In genomic region chr7:80537091-80537490, GRCh38 we compare ENCODE assay signal across 28 cellular contexts. TPM values are rescaled to one million over a fixed set of nuclear protein-coding genes. Genes with fewer than 3 reads are reported as not detected.
"Had no signal": no experiment of that assay in that cellular context is flagged by ENCODE, and none has a peak within 500 bp of the region (broad histone marks: within the 10 kb centered on the region; RNA-seq: fewer than 3 reads in every experiment).

No MANE protein-coding gene starts in this region.

- H3K27me3 ChIP-seq: colonic mucosa, esophagus squamous epithelium, neutrophil, right lobe of liver, spleen, suprapubic skin, thyroid gland, upper lobe of left lung, vagina had no signal

- DNase-seq: colonic mucosa; dermis blood vessel endothelial cell; esophagus squamous epithelium; foreskin fibroblast; kidney; left cardiac atrium; left ventricle myocardium inferior; lower lobe of right lung; naive thymus-derived CD8-positive, alpha-beta T cell; psoas muscle; retina; right lobe of liver; spleen; stimulated activated CD4-positive, alpha-beta T cell treated with anti-CD3 and anti-CD28 coated beads, Interleukin-15, amount 100 ng/mL, for 24 hours; stimulated activated CD4-positive, alpha-beta T cell treated with anti-CD3 and anti-CD28 coated beads, Interleukin-1b, Interleukin-23, amount 100 ng/mL, for 48 hours; stimulated activated CD4-positive, alpha-beta T cell treated with anti-CD3 and anti-CD28 coated beads, Interleukin-4, amount 100 ng/mL, for 24 hours; thyroid gland; upper lobe of left lung had no signal

- H3K36me3 ChIP-seq: colonic mucosa, esophagus squamous epithelium, left ventricle myocardium inferior, lower lobe of right lung, neutrophil, right lobe of liver, spleen, suprapubic skin, thyroid gland, upper lobe of left lung, vagina had no signal

- H3K4me1 Mint-ChIP-seq: memory B cell; naive thymus-derived CD8-positive, alpha-beta T cell; stimulated activated memory B cell treated with anti-CD40 and anti-IgM and Interleukin-4, amounts not matched to agents 10 μg/mL and 1 μg/mL and 100 μg/mL, for 72 hours had no signal

- ATAC-seq: left cardiac atrium; lower lobe of right lung; naive thymus-derived CD8-positive, alpha-beta T cell; psoas muscle; stimulated activated memory B cell treated with anti-CD40 and anti-IgM and Interleukin-4, amounts not matched to agents 10 μg/mL and 1 μg/mL and 100 μg/mL, for 72 hours had no signal

- H3K4me3 Mint-ChIP-seq: memory B cell; naive thymus-derived CD8-positive, alpha-beta T cell; stimulated activated memory B cell treated with anti-CD40 and anti-IgM and Interleukin-4, amounts not matched to agents 10 μg/mL and 1 μg/mL and 100 μg/mL, for 72 hours had no signal

- H3K27ac Mint-ChIP-seq: memory B cell; naive thymus-derived CD8-positive, alpha-beta T cell; stimulated activated memory B cell treated with anti-CD40 and anti-IgM and Interleukin-4, amounts not matched to agents 10 μg/mL and 1 μg/mL and 100 μg/mL, for 72 hours had no signal

- H3K36me3 Mint-ChIP-seq: memory B cell; naive thymus-derived CD8-positive, alpha-beta T cell; stimulated activated memory B cell treated with anti-CD40 and anti-IgM and Interleukin-4, amounts not matched to agents 10 μg/mL and 1 μg/mL and 100 μg/mL, for 72 hours had no signal

- H3K4me3 ChIP-seq: colonic mucosa, esophagus squamous epithelium, left ventricle myocardium inferior, lower lobe of right lung, psoas muscle, right lobe of liver, spleen, suprapubic skin, thyroid gland, upper lobe of left lung, vagina had no signal

- H3K27me3 Mint-ChIP-seq: memory B cell; stimulated activated memory B cell treated with anti-CD40 and anti-IgM and Interleukin-4, amounts not matched to agents 10 μg/mL and 1 μg/mL and 100 μg/mL, for 72 hours had no signal

- H3K27ac ChIP-seq: colonic mucosa, esophagus squamous epithelium, lower lobe of right lung, psoas muscle, right lobe of liver, suprapubic skin, thyroid gland, upper lobe of left lung, vagina had no signal

- H3K9me3 Mint-ChIP-seq: memory B cell; stimulated activated memory B cell treated with anti-CD40 and anti-IgM and Interleukin-4, amounts not matched to agents 10 μg/mL and 1 μg/mL and 100 μg/mL, for 72 hours had no signal

- H3K4me1 ChIP-seq: colonic mucosa, lower lobe of right lung, psoas muscle, right lobe of liver, thyroid gland, vagina had no signal

- H3K9me3 ChIP-seq: colonic mucosa, esophagus squamous epithelium, left ventricle myocardium inferior, lower lobe of right lung, neutrophil, psoas muscle, right lobe of liver, suprapubic skin, thyroid gland, upper lobe of left lung, vagina had no signal

RNA-seq across cellular contexts. Expression of gene GNAT3, which starts 25.2 kb away (rescaled TPM):
- total RNA-seq: colonic mucosa; dermis blood vessel endothelial cell; epithelial cell of proximal tubule; esophagus squamous epithelium; kidney; left cardiac atrium; left ventricle myocardium inferior; lower lobe of right lung; mononuclear cell; naive thymus-derived CD8-positive, alpha-beta T cell; osteoblast; psoas muscle; right lobe of liver; skeletal muscle tissue; spleen; suprapubic skin; thyroid gland; upper lobe of left lung; vagina had no signal
- polyA plus RNA-seq: naive thymus-derived CD8-positive, alpha-beta T cell; neural cell; psoas muscle; spleen had no signal
